ENCODE assay signal across 8 cellular contexts in the genomic region with DNA sequence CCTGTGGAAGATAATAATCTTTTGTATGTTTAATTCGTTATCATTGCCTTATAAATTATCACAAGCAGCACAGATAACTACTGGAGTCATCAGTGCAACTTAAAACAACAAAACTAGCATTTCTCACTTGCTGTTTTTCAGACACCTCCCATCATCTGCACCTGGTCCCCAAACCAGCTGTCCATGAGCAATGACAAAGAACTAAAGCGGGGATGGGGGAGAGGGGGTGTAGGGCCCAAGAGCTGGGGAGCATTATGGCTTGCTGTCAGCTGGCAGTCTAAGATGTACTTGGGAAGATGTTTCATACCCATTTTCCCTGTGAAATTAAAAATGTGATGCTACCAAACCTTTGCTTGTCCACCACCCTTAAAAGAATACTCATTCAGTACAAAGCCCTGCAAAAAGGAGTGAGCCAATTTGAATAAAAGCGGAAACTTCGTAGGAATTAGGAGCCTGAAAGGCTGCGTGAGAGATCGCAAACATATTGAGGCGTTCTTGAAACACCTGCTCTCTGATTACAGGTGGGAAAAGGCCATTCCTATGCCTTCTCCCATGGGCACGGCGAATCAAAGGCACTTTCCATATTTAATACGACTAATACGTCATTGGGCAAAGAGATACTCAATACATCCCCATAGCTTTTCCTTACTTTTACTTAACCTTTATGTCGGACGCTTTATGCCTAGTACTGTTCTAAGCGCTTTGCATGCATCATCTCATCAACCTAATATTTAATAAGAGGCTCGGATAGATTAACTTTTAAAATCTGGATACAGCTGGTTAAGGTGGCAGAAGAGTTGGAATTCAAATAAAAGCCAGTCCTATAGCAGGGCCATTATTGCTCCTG. TPM values are rescaled to one million over a fixed set of nuclear protein-coding genes. Genes with fewer than 3 reads are reported as not detected.
DNase-seq lines count a peak whose midpoint lies in the region; ATAC-seq and TF ChIP-seq lines count a peak whose summit lies in the region.

No MANE protein-coding gene starts in this region.

- WGBS in neuronal stem cell (ENCODE audit: extremely low coverage in 2 of 2, insufficient read length in 2 of 2, insufficient replicate concordance in 1 of 2), 2 donors, result no CpG with 5 or more reads among the region's 15 CpGs

- peaks cover 9% of the 10 kb centered on the region; the same call in 1 of the 2 replicates for H3K36me3 ChIP-seq in PC-9 (ENCODE audit: low read depth)
- H3K36me3 ChIP-seq in endocrine pancreas (ENCODE audit: control insufficient read depth, insufficient read depth, low read length), result no peaks in the 10 kb centered on the region
- H3K36me3 ChIP-seq in neuronal stem cell (replicated peaks in 1 of 2; ENCODE audit: control insufficient read depth in 2 of 2, insufficient read depth in 2 of 2, low read length in 2 of 2), result peaks cover 3 to 51% of the 10 kb centered on the region in 2 donors

- no peak overlapping the region for H2BK15ac ChIP-seq in neuronal stem cell (ENCODE audit: low read length)

- POLR2A ChIA-PET in PC-9 (lab: Charles Lee; ENCODE audit: unreplicated experiment), result interaction anchor here (0.6 to 1.5 kb wide), 4 partner anchors 27 to 549 kb away, joined by 3 to 6 read pairs (median 4); partner anchors contain the start of gene RINT1

- H3K4me1 Mint-ChIP-seq in activated T-cell treated with anti-CD3 and anti-CD28 coated beads, Interleukin-2, amount 50 U/mL, for 72 hours (ENCODE audit: low read depth), result peaks cover 78% of the 10 kb centered on the region

- intact Hi-C loops in PC-9 (cut with micrococcal nuclease; ENCODE audit: unreplicated experiment), result loop anchor here (5.0 kb wide), 5 partner anchors 41 to 1169 kb away; partner anchors contain the start of gene SRPK2

- H3K18ac ChIP-seq in neuronal stem cell (ENCODE audit: low read length), result peak overlapping the region; percentile 68

- H3K27me3 ChIP-seq in PC-9 (ENCODE audit: insufficient read depth, low read depth) (no peaks in the 10 kb centered on the region), endocrine pancreas (ENCODE audit: control insufficient read depth, insufficient read depth, low read length) (no peaks in the 10 kb centered on the region), neuronal stem cell (ENCODE audit: control insufficient read depth in 3 of 3, insufficient read depth in 3 of 3, low read depth in 1 of 3, low read length in 3 of 3) (no peaks in the 10 kb centered on the region)

- H3K79me1 ChIP-seq in neuronal stem cell (ENCODE audit: low read depth, low read length), result no peaks in the 10 kb centered on the region

- H4K20me1 ChIP-seq in PC-9 (ENCODE audit: insufficient read depth), result peaks cover 6% of the 10 kb centered on the region

- H3K4me2 ChIP-seq in PC-9 (peak overlapping the region; percentile 84), neuronal stem cell (ENCODE audit: insufficient read depth, low read length, poor library complexity, severe bottlenecking) (peak overlapping the region; percentile 59)

- no peak for DNase-seq in activated T-cell treated with anti-CD3 and anti-CD28 coated beads, Interleukin-2, amount 50 U/mL, for 72 hours
- DNase-seq in activated T-cell treated with anti-CD3 and anti-CD28 coated beads, Interleukin-2, amount 50 U/mL, for 48 hours, result no peak
- DNase-seq in PC-9 (no peak), neuronal stem cell (ENCODE audit: low spot score) (no peak), NCI-H128 (lab: John Stamatoyannopoulos, UW; ENCODE audit: unreplicated experiment) (no peak), germinal center (ENCODE audit: low spot score) (no peak)

- H3K4me3 ChIP-seq in PC-9 (peak overlapping the region; percentile 69), endocrine pancreas (ENCODE audit: control insufficient read depth, insufficient read depth, low read length) (peak overlapping the region; percentile 69), neuronal stem cell (ENCODE audit: low read length in 2 of 2) (peak overlapping the region; percentile 51 to 79)

- CTCF ChIA-PET in PC-9 (lab: Charles Lee), result interaction anchor here (0.5 to 0.6 kb wide), 2 partner anchors 58 to 526 kb away, joined by 3 to 4 read pairs; no protein-coding TSS in a partner anchor

- H3K27ac Mint-ChIP-seq in activated T-cell treated with anti-CD3 and anti-CD28 coated beads, Interleukin-2, amount 50 U/mL, for 72 hours, result peak overlapping the region; percentile 99

- H3K9me3 Mint-ChIP-seq in activated T-cell treated with anti-CD3 and anti-CD28 coated beads, Interleukin-2, amount 50 U/mL, for 72 hours, result no peaks in the 10 kb centered on the region

- H3K36me3 Mint-ChIP-seq in activated T-cell treated with anti-CD3 and anti-CD28 coated beads, Interleukin-2, amount 50 U/mL, for 72 hours (ENCODE audit: insufficient read depth in 2 of 2), result no peaks in the 10 kb centered on the region

- ATAC-seq in activated T-cell treated with anti-CD3 and anti-CD28 coated beads, Interleukin-2, amount 50 U/mL, for 72 hours (replicated peaks in 1 of 2), result no peak
- ATAC-seq in HG02588 (IDR thresholded peaks at IDR 0.05; ENCODE audit: unreplicated experiment), result no peak

- no peak for TF ChIP-seq CTCF in PC-9 (conservative IDR thresholded peaks at IDR 0.05)

- no peak overlapping the region for H2AK5ac ChIP-seq in neuronal stem cell (ENCODE audit: low read depth, low read length)

- no peak overlapping the region for H4K8ac ChIP-seq in neuronal stem cell (ENCODE audit: low read depth, low read length)

- no peaks in the 10 kb centered on the region for H3K9me2 ChIP-seq in PC-9 (ENCODE audit: insufficient read depth)

- H3K9ac ChIP-seq in endocrine pancreas (ENCODE audit: control insufficient read depth, insufficient read depth, low read length), result peak overlapping the region; percentile 81
- no peak overlapping the region for H3K9ac ChIP-seq in neuronal stem cell (ENCODE audit: low read depth, low read length, poor library complexity)

- no TSS peak for BruUV-seq in PC-9 (replicated peaks; lab: Mats Ljungman, UMichigan)

- H2BK12ac ChIP-seq in neuronal stem cell (ENCODE audit: low read length), result no peak overlapping the region

- H3K9me3 ChIP-seq in PC-9 (ENCODE audit: insufficient read depth, low read depth), result no peaks in the 10 kb centered on the region
- H3K9me3 ChIP-seq in endocrine pancreas (ENCODE audit: control insufficient read depth, low read length), result no peaks in the 10 kb centered on the region
- no peaks in the 10 kb centered on the region for H3K9me3 ChIP-seq in neuronal stem cell (replicated peaks in 1 of 2; ENCODE audit: control insufficient read depth in 2 of 2, insufficient read depth in 1 of 2, low read depth in 1 of 2, low read length in 2 of 2)

- no peak overlapping the region for H2BK5ac ChIP-seq in neuronal stem cell (ENCODE audit: low read length)

- H2BK120ac ChIP-seq in neuronal stem cell (ENCODE audit: low read depth, low read length), result no peak overlapping the region

- no peak overlapping the region for H3K4ac ChIP-seq in neuronal stem cell (ENCODE audit: low read length)

- H3K4me1 ChIP-seq in PC-9 (replicated peaks; ENCODE audit: insufficient read depth), result peaks cover 35% of the 10 kb centered on the region
- peaks cover 22% of the 10 kb centered on the region for H3K4me1 ChIP-seq in endocrine pancreas (ENCODE audit: control insufficient read depth, insufficient read depth, low read length)
- peaks cover 14 to 46% of the 10 kb centered on the region in 2 donors for H3K4me1 ChIP-seq in neuronal stem cell (ENCODE audit: control insufficient read depth in 2 of 2, insufficient read depth in 1 of 2, low read depth in 1 of 2, low read length in 2 of 2)

- H3F3A ChIP-seq in PC-9 (ENCODE audit: insufficient read depth, low read depth), result peaks cover 51% of the 10 kb centered on the region

- no peak overlapping the region for H4K91ac ChIP-seq in neuronal stem cell (ENCODE audit: low read depth, low read length, poor library complexity)

- no peak overlapping the region for H3K14ac ChIP-seq in neuronal stem cell (ENCODE audit: low read length)

- H3K27ac ChIP-seq in PC-9, result peak overlapping the region; percentile 72
- H3K27ac ChIP-seq in neuronal stem cell (replicated peaks; ENCODE audit: low read length), result peak overlapping the region; percentile 78

- H3K4me3 Mint-ChIP-seq in activated T-cell treated with anti-CD3 and anti-CD28 coated beads, Interleukin-2, amount 50 U/mL, for 72 hours, result peak overlapping the region; percentile 96 to 98

- no peaks in the 10 kb centered on the region for H3K27me3 Mint-ChIP-seq in activated T-cell treated with anti-CD3 and anti-CD28 coated beads, Interleukin-2, amount 50 U/mL, for 72 hours (ENCODE audit: low read depth)

- peaks cover 42% of the 10 kb centered on the region for H3K79me2 ChIP-seq in PC-9 (ENCODE audit: low read depth)

- H2AFZ ChIP-seq in PC-9 (peak overlapping the region; percentile 78; the same call in 1 of the 2 replicates), neuronal stem cell (ENCODE audit: low read length) (peak overlapping the region; percentile 84)

- H3K23ac ChIP-seq in neuronal stem cell (ENCODE audit: low read depth, low read length, poor library complexity), result no peak overlapping the region

RNA-seq across cellular contexts. Expression of gene KMT2E, which starts 31.0 kb away (rescaled TPM):
- total RNA-seq in activated T-cell treated with anti-CD3 and anti-CD28 coated beads, Interleukin-2, amount 50 U/mL, for 72 hours, result 100 to 1,000 TPM in 1 of 2 donors, 10 to 100 TPM in 1; 96.4 to 112 TPM
- total RNA-seq in PC-9 (2021), result 58.6 and 68.1 TPM in 2 replicates
- polyA plus RNA-seq in neuronal stem cell (2013, experiment 1 of 2), result 55.8 TPM
- polyA plus RNA-seq in neuronal stem cell (2013, experiment 2 of 2), result 60.0 TPM
